Comparison of ENCODE assay signal across 12 cellular contexts in the genomic region with DNA sequence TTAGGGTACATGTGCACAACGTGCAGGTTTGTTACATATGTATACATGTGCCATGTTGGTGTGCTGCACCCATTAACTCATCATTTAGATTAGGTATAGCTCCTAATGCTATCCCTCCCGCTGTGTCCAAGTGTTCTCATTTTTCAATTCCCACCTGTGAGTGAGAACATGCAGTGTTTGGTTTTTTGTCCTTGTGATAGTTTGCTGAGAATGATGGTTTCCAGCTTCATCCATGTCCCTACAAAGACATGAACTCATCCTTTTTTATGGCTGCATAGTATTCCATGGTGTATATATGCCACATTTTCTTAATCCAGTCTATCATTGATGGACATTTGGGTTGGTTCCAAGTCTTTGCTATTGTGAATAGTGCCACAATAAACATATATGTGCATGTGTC. TPM values are rescaled to one million over a fixed set of nuclear protein-coding genes. Genes with fewer than 3 reads are reported as not detected.
"Had no signal": no experiment of that assay in that cellular context is flagged by ENCODE, and none has a peak within 500 bp of the region (broad histone marks: within the 10 kb centered on the region; RNA-seq: fewer than 3 reads in every experiment).

No MANE protein-coding gene starts in this region.

RNA-seq across cellular contexts. Expression of a gene that starts 24.4 kb away (rescaled TPM):
- total RNA-seq: stomach, subcutaneous adipose tissue, thoracic aorta, thyroid gland, transverse colon, upper lobe of left lung, upper lobe of right lung, ureter, urinary bladder, uterus, vagina had no signal
- polyA plus RNA-seq: stomach, thymus, urinary bladder had no signal

RNA-seq across cellular contexts. Expression of a gene that starts 47.0 kb away (rescaled TPM):
- total RNA-seq: stomach, vagina had no signal
